27 cellular contexts compared by ENCODE assay signal in the genomic region with DNA sequence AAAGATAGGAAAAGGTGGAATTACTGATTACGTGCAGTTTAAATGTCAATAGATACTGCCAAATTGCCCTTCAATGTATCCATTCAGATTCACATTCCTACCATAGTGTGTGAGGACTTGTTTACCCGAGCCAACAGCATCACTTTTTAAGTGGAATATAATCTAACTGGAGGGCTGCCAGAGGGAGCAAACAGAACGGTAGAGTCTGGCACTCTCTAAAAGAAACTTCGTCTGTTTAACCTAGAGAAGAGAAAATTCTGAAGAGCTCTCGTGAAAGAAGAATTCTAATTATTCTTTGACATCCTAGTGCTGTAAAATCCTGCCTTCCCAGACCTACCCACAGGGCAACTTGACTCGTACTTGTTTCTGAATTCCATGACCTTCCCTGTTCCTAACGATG. TPM values are rescaled to one million over a fixed set of nuclear protein-coding genes. Genes with fewer than 3 reads are reported as not detected.
DNase-seq lines count a peak whose midpoint lies in the region; ATAC-seq and TF ChIP-seq lines count a peak whose summit lies in the region.
"Had no signal": no experiment of that assay in that cellular context is flagged by ENCODE, and none has a peak within 500 bp of the region (broad histone marks: within the 10 kb centered on the region; RNA-seq: fewer than 3 reads in every experiment).

No MANE protein-coding gene starts in this region.

- peaks cover 49% of the 10 kb centered on the region for H3K4me1 Mint-ChIP-seq in nephron
- H3K4me1 Mint-ChIP-seq: activated CD4-positive, alpha-beta memory T cell treated with anti-CD3 and anti-CD28 coated beads, Interleukin-2, amount 10 ng/mL, durations not matched to agents 7 days and 5 days; nephron progenitor cell had no signal

- H3K27me3 Mint-ChIP-seq in nephron (ENCODE audit: low read depth) = no peaks in the 10 kb centered on the region

- TF ChIP-seq POLR2A in esophagus squamous epithelium (IDR thresholded peaks at IDR 0.05) = no peak

- no peaks in the 10 kb centered on the region for H3K9me3 Mint-ChIP-seq in nephron
- H3K9me3 Mint-ChIP-seq: activated T-helper 2 cell treated with anti-CD3 and anti-CD28 coated beads, Interferon-gamma antibody, Interleukin-2, Interleukin-4, amounts not matched to agents 10 μg/mL and 5 μg/mL and 100 μg/mL, durations not matched to agents 14 hours and 24 hours and 36 hours; nephron progenitor cell had no signal

- no peaks in the 10 kb centered on the region for H3K36me3 Mint-ChIP-seq in nephron (ENCODE audit: low read depth)
- H3K36me3 Mint-ChIP-seq: activated naive CD8-positive, alpha-beta T cell had no signal

- intact Hi-C loops in esophagus squamous epithelium (cut with DNase I) = no loop called here

- H3K4me3 ChIP-seq in HUES48 (ENCODE audit: low read depth, low read length) (peak overlapping the region; percentile 17; the same call in 1 of the 2 replicates), esophagus squamous epithelium (no peak overlapping the region)
- H3K4me3 ChIP-seq: mucosa of descending colon, transverse colon had no signal

- TF ChIP-seq CTCF in nephron (IDR thresholded peaks at IDR 0.05; ENCODE audit: unreplicated experiment in 3 of 3) = no peak
- no peak for TF ChIP-seq CTCF in esophagus squamous epithelium (IDR thresholded peaks at IDR 0.05)

- no peak overlapping the region for H3K4me3 Mint-ChIP-seq in nephron
- H3K4me3 Mint-ChIP-seq: activated CD4-positive, alpha-beta memory T cell treated with anti-CD3 and anti-CD28 coated beads, Interleukin-2, amount 10 ng/mL, durations not matched to agents 7 days and 5 days; activated naive CD8-positive, alpha-beta T cell; nephron progenitor cell had no signal

- H3K4me1 ChIP-seq in HUES48 (ENCODE audit: control insufficient read depth, insufficient read depth, low read length) (peaks cover 25% of the 10 kb centered on the region), esophagus squamous epithelium (no peaks in the 10 kb centered on the region)
- H3K4me1 ChIP-seq: Caco-2, parathyroid adenoma, transverse colon had no signal

- ATAC-seq in SK-N-SH treated with all-trans-retinoic acid at 6 μM for 48 hours = peak; percentile 13
- no peak for ATAC-seq in GM21423 (IDR thresholded peaks at IDR 0.05; ENCODE audit: unreplicated experiment)
- ATAC-seq: mucosa of descending colon had no signal

- H3K27ac Mint-ChIP-seq in nephron = peak overlapping the region in 2 of 3 experiments; percentile 57 to 80
- H3K27ac Mint-ChIP-seq: activated CD4-positive, alpha-beta memory T cell treated with anti-CD3 and anti-CD28 coated beads, Interleukin-2, amount 10 ng/mL, durations not matched to agents 7 days and 5 days; activated naive CD8-positive, alpha-beta T cell; activated T-helper 2 cell treated with anti-CD3 and anti-CD28 coated beads, Interferon-gamma antibody, Interleukin-2, Interleukin-4, amounts not matched to agents 10 μg/mL and 5 μg/mL and 100 μg/mL, durations not matched to agents 14 hours and 24 hours and 36 hours; nephron progenitor cell had no signal

- WGBS in esophagus squamous epithelium, 2 donors = 26 to 45% methylated on average over 7 of the region's 7 CpGs

- H3K27ac ChIP-seq in HUES48 (ENCODE audit: low read depth, low read length) (no peak overlapping the region), esophagus squamous epithelium (no peak overlapping the region)
- H3K27ac ChIP-seq: KMS-11, parathyroid adenoma, transverse colon had no signal

- H3K9me3 ChIP-seq in HUES48 (ENCODE audit: control insufficient read depth, insufficient read depth, low read length) (no peaks in the 10 kb centered on the region), esophagus squamous epithelium (no peaks in the 10 kb centered on the region)
- H3K9me3 ChIP-seq: Caco-2, mucosa of descending colon, transverse colon had no signal

- no peaks in the 10 kb centered on the region for H3K27me3 ChIP-seq in HUES48 (ENCODE audit: control insufficient read depth, insufficient read depth, low read length)
- H3K27me3 ChIP-seq in esophagus squamous epithelium = no peaks in the 10 kb centered on the region
- H3K27me3 ChIP-seq: transverse colon had no signal

- H3K9ac ChIP-seq in HUES48 (ENCODE audit: low read depth, low read length) = no peak overlapping the region
- H3K9ac ChIP-seq: KMS-11, parathyroid adenoma had no signal

- DNase-seq in NCI-H1105 (lab: John Stamatoyannopoulos, UW) = peak; percentile 45
- no peak for DNase-seq in NCI-H2171 (lab: John Stamatoyannopoulos, UW)
- no peak for DNase-seq in esophagus squamous epithelium (lab: John Stamatoyannopoulos, UW)
- DNase-seq: activated CD4-positive, alpha-beta memory T cell treated with anti-CD3 and anti-CD28 coated beads, Interleukin-2, amount 10 ng/mL, durations not matched to agents 7 days and 5 days; activated CD4-positive, alpha-beta T cell treated with anti-CD3 and anti-CD28 coated beads for 1 hour; aorta; C1 segment of cervical spinal cord; Caco-2; caudate nucleus; dermis blood vessel endothelial cell; mucosa of descending colon; NCI-H1694; NCI-H2227 treated with DMSO at 0.1 percent for 48 hours; nephron progenitor cell; OCI-M1; stimulated activated CD4-positive, alpha-beta T cell treated with anti-CD3 and anti-CD28 coated beads, Interleukin-2, amount 100 ng/mL, for 48 hours; T-helper 2 cell; transverse colon had no signal

- H3K36me3 ChIP-seq in HUES48 (ENCODE audit: control insufficient read depth, insufficient read depth, low read length) = no peaks in the 10 kb centered on the region
- no peaks in the 10 kb centered on the region for H3K36me3 ChIP-seq in esophagus squamous epithelium
- H3K36me3 ChIP-seq: transverse colon had no signal

TF ChIP-seq in SK-N-SH treated with all-trans-retinoic acid at 6 μM for 48 hours, 23 proteins besides CTCF, POLR2A, EP300 and RAD21 (continues in another document):
- TF ChIP-seq, protein P1, sequence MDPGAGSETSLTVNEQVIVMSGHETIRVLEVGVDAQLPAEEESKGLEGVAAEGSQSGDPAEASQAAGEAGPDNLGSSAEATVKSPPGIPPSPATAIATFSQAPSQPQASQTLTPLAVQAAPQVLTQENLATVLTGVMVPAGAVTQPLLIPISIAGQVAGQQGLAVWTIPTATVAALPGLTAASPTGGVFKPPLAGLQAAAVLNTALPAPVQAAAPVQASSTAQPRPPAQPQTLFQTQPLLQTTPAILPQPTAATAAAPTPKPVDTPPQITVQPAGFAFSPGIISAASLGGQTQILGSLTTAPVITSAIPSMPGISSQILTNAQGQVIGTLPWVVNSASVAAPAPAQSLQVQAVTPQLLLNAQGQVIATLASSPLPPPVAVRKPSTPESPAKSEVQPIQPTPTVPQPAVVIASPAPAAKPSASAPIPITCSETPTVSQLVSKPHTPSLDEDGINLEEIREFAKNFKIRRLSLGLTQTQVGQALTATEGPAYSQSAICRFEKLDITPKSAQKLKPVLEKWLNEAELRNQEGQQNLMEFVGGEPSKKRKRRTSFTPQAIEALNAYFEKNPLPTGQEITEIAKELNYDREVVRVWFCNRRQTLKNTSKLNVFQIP (CRISPR knock-in tag; IDR thresholded peaks at IDR 0.05; ENCODE audit: borderline replicate concordance, low read depth) = no peak
- TF ChIP-seq SNAI2 (CRISPR knock-in tag; IDR thresholded peaks at IDR 0.05) (no peak), ISL1 (CRISPR knock-in tag; IDR thresholded peaks at IDR 0.05) (no peak), PPARA (CRISPR knock-in tag; IDR thresholded peaks at IDR 0.05; ENCODE audit: borderline replicate concordance) (no peak), BACH2 (CRISPR knock-in tag; IDR thresholded peaks at IDR 0.05; ENCODE audit: borderline replicate concordance) (no peak)
- TF ChIP-seq, protein P2, sequence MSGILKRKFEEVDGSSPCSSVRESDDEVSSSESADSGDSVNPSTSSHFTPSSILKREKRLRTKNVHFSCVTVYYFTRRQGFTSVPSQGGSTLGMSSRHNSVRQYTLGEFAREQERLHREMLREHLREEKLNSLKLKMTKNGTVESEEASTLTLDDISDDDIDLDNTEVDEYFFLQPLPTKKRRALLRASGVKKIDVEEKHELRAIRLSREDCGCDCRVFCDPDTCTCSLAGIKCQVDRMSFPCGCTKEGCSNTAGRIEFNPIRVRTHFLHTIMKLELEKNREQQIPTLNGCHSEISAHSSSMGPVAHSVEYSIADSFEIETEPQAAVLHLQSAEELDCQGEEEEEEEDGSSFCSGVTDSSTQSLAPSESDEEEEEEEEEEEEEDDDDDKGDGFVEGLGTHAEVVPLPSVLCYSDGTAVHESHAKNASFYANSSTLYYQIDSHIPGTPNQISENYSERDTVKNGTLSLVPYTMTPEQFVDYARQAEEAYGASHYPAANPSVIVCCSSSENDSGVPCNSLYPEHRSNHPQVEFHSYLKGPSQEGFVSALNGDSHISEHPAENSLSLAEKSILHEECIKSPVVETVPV (CRISPR knock-in tag; IDR thresholded peaks at IDR 0.05) = no peak
- TF ChIP-seq, protein P3, sequence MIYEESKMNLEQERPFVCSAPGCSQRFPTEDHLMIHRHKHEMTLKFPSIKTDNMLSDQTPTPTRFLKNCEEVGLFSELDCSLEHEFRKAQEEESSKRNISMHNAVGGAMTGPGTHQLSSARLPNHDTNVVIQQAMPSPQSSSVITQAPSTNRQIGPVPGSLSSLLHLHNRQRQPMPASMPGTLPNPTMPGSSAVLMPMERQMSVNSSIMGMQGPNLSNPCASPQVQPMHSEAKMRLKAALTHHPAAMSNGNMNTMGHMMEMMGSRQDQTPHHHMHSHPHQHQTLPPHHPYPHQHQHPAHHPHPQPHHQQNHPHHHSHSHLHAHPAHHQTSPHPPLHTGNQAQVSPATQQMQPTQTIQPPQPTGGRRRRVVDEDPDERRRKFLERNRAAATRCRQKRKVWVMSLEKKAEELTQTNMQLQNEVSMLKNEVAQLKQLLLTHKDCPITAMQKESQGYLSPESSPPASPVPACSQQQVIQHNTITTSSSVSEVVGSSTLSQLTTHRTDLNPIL (CRISPR knock-in tag; IDR thresholded peaks at IDR 0.05; ENCODE audit: low read depth) = no peak

RNA-seq across cellular contexts. Expression of a gene that starts 23.2 kb away (rescaled TPM):
- under 1 TPM in 1 of 4 donors, not detected in 3; 0.38 TPM for total RNA-seq in esophagus squamous epithelium
- total RNA-seq: activated CD4-positive, alpha-beta memory T cell treated with anti-CD3 and anti-CD28 coated beads, Interleukin-2, amount 10 ng/mL, durations not matched to agents 7 days and 5 days; activated T-helper 2 cell treated with anti-CD3 and anti-CD28 coated beads, Interferon-gamma antibody, Interleukin-2, Interleukin-4, amounts not matched to agents 10 μg/mL and 5 μg/mL and 100 μg/mL, durations not matched to agents 14 hours and 24 hours and 36 hours; aorta; Caco-2; lower leg skin had no signal

RNA-seq across cellular contexts. Expression of a gene that starts 45.0 kb away (rescaled TPM):
- total RNA-seq in esophagus squamous epithelium = 100 to 1,000 TPM in 2 of 4 donors, 10 to 100 TPM in 2; 50.4 to 153 (median 117) TPM

RNA-seq across cellular contexts. Expression of a gene that starts 59.4 kb away (rescaled TPM):
- 10 to 100 TPM in 3 of 4 donors, 1 to 10 TPM in 1; 9.3 to 27.7 (median 23.9) TPM for total RNA-seq in esophagus squamous epithelium
